Comparison of ENCODE assay signal across 8 cellular contexts in genomic region chr12:79691299-79692248, GRCh38. TPM values are rescaled to one million over a fixed set of nuclear protein-coding genes. Genes with fewer than 3 reads are reported as not detected.
A peak's percentile ranks its signal among the peaks of the same experiment; 100 is the strongest.
DNase-seq lines count a peak whose midpoint lies in the region; ATAC-seq and TF ChIP-seq lines count a peak whose summit lies in the region.

No MANE protein-coding gene starts in this region.

- H3K9me2 ChIP-seq in OCI-LY1 (ENCODE audit: low read depth, low read length) = no peaks in the 10 kb centered on the region

- ATAC-seq in Right ventricle myocardium superior (ENCODE audit: poor library complexity) (peak; percentile 21), Right ventricle myocardium inferior (no peak), memory B cell (ENCODE audit: low read depth) (no peak), HG03342 (IDR thresholded peaks at IDR 0.05; ENCODE audit: unreplicated experiment) (no peak)

- H3K27ac ChIP-seq in OCI-LY1 (ENCODE audit: low read depth, low read length, poor library complexity, severe bottlenecking) = no peak overlapping the region
- H3K27ac ChIP-seq in duodenal mucosa (ENCODE audit: low read depth, low read length) = peak overlapping the region; percentile 76

- peak overlapping the region; percentile 72 for H3K4me2 ChIP-seq in OCI-LY1 (ENCODE audit: low read length)

- H3K27ac Mint-ChIP-seq in memory B cell (peak overlapping the region; percentile 96), type B pancreatic cell (peak overlapping the region; percentile 90)

- H2AFZ ChIP-seq in OCI-LY1 (ENCODE audit: low read length) = peak overlapping the region; percentile 23; the same call in 1 of the 2 replicates

- peaks cover 3% of the 10 kb centered on the region for H3K9me3 Mint-ChIP-seq in memory B cell
- no peaks in the 10 kb centered on the region for H3K9me3 Mint-ChIP-seq in type B pancreatic cell

- H4K20me1 ChIP-seq in OCI-LY1 (ENCODE audit: insufficient read depth, low read length) = no peaks in the 10 kb centered on the region

- H3K4me3 Mint-ChIP-seq in memory B cell (peak overlapping the region; percentile 88), type B pancreatic cell (peak overlapping the region; percentile 94)

- H3K27me3 ChIP-seq in OCI-LY1 (ENCODE audit: insufficient read depth, low read length) = no peaks in the 10 kb centered on the region
- H3K27me3 ChIP-seq in duodenal mucosa (ENCODE audit: control insufficient read depth in 1 of 2, insufficient read depth in 2 of 2, low read length in 2 of 2) = peaks cover 0 to 7% of the 10 kb centered on the region in 2 donors

- H3K9me3 ChIP-seq in OCI-LY1 (ENCODE audit: low read length) = no peaks in the 10 kb centered on the region
- no peaks in the 10 kb centered on the region for H3K9me3 ChIP-seq in duodenal mucosa (ENCODE audit: control insufficient read depth in 1 of 2, low read length in 2 of 2)

- H3K9ac ChIP-seq in OCI-LY1 (ENCODE audit: low read length) (peak overlapping the region; percentile 55), duodenal mucosa (ENCODE audit: low read depth in 1 of 2, low read length in 2 of 2) (peak overlapping the region; percentile 57 to 58)

- no peaks in the 10 kb centered on the region for H3K36me3 Mint-ChIP-seq in memory B cell
- no peaks in the 10 kb centered on the region for H3K36me3 Mint-ChIP-seq in type B pancreatic cell

- H3K4me1 ChIP-seq in OCI-LY1 (ENCODE audit: insufficient read depth, low read length, severe bottlenecking) = peaks cover 20% of the 10 kb centered on the region
- H3K4me1 ChIP-seq in duodenal mucosa (ENCODE audit: control insufficient read depth in 1 of 2, insufficient read depth in 2 of 2, low read length in 2 of 2) = peaks cover 3 to 10% of the 10 kb centered on the region in 2 donors

- no peak for TF ChIP-seq CTCF in OCI-LY1 (IDR thresholded peaks at IDR 0.05; ENCODE audit: low read length)
- no peak for TF ChIP-seq CTCF in type B pancreatic cell (conservative IDR thresholded peaks at IDR 0.05)

- H3K36me3 ChIP-seq in OCI-LY1 (ENCODE audit: insufficient read depth, low read length) = no peaks in the 10 kb centered on the region
- no peaks in the 10 kb centered on the region for H3K36me3 ChIP-seq in duodenal mucosa (ENCODE audit: control insufficient read depth in 1 of 2, insufficient read depth in 2 of 2, low read length in 2 of 2)

- intact Hi-C loops in Right ventricle myocardium superior (cut with DNase I) = no loop called here
- intact Hi-C loops in Right ventricle myocardium inferior (cut with DNase I) = loop anchor here (2.0 to 5.0 kb wide), 2 partner anchors 133 to 496 kb away; no protein-coding TSS in a partner anchor

- H3K27me3 Mint-ChIP-seq in memory B cell = no peaks in the 10 kb centered on the region
- peaks cover 12% of the 10 kb centered on the region for H3K27me3 Mint-ChIP-seq in type B pancreatic cell

- peak overlapping the region; percentile 79 for H3K4me3 ChIP-seq in OCI-LY1 (ENCODE audit: low read depth, low read length, poor library complexity, severe bottlenecking)
- peak overlapping the region; percentile 65 to 68 for H3K4me3 ChIP-seq in duodenal mucosa (ENCODE audit: low read depth in 1 of 2, low read length in 2 of 2)

- DNase-seq in Right ventricle myocardium superior (no peak), Right ventricle myocardium inferior (ENCODE audit: missing footprints) (no peak), memory B cell (ENCODE audit: low spot score in 2 of 2) (no peak), type B pancreatic cell (ENCODE audit: extremely low spot score, unreplicated experiment) (no peak)
- DNase-seq in stimulated activated naive CD4-positive, alpha-beta T cell treated with Interleukin-2 at 50 U/mL for 16 hours (lab: John Stamatoyannopoulos, UW) = no peak

- H3F3A ChIP-seq in OCI-LY1 (ENCODE audit: insufficient read depth, low read length) = no peaks in the 10 kb centered on the region

- H3K4me1 Mint-ChIP-seq in memory B cell = peaks cover 15% of the 10 kb centered on the region
- peaks cover 17% of the 10 kb centered on the region for H3K4me1 Mint-ChIP-seq in type B pancreatic cell (ENCODE audit: unreplicated experiment)

- peaks cover 31% of the 10 kb centered on the region for H3K79me2 ChIP-seq in OCI-LY1 (ENCODE audit: insufficient read depth, low read length)

RNA-seq across cellular contexts. Expression of gene PAWR, which starts 0.8 kb away (rescaled TPM):
- total RNA-seq in Right ventricle myocardium superior = 7.2 TPM
- 11.8 TPM for total RNA-seq in Right ventricle myocardium inferior
- total RNA-seq in type B pancreatic cell (ENCODE audit: low replicate concordance) = 72.8 and 107 TPM in 2 replicates
